9 cellular contexts compared by ENCODE assay signal in the genomic region with DNA sequence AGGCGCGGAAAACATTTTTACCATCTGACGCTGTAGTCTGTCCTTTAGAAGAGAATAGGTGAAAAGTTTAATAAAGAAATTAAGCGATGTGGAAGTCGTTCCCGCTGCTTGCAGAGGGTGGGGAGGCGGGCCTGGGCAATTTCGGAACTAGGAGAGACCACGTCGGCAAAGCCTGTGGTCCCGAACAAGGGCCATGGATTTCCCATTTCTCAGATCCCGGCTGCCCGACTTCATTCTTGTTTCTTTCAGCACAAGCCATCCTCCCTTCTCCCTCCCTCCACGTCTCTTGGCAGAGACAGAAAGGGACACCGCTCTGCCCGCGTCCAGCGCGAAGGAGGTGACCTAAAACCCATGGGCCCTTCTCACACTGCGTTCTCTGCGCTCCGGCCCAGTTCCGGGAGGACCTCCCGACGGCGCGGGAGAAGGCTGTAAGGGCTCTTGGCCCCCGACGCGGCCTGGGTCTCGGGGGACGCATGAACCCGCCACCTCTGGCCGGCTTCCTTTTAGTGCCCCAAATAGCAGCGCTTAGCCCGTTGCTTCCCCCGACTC. TPM values are rescaled to one million over a fixed set of nuclear protein-coding genes. Genes with fewer than 3 reads are reported as not detected.
DNase-seq lines count a peak whose midpoint lies in the region; ATAC-seq and TF ChIP-seq lines count a peak whose summit lies in the region.
"Had no signal": no experiment of that assay in that cellular context is flagged by ENCODE, and none has a peak within 500 bp of the region (broad histone marks: within the 10 kb centered on the region; RNA-seq: fewer than 3 reads in every experiment).

No MANE protein-coding gene starts in this region.

- H3K4me3 ChIP-seq in AG04449 (ENCODE audit: low read depth, low read length): peak overlapping the region; percentile 57
- H3K4me3 ChIP-seq in NT2/D1 (ENCODE audit: insufficient read length, low read depth): peak overlapping the region; percentile 67
- peak overlapping the region; percentile 74 for H3K4me3 ChIP-seq in effector memory CD4-positive, alpha-beta T cell (ENCODE audit: insufficient read depth, low read depth, low read length, poor library complexity, severe bottlenecking)
- H3K4me3 ChIP-seq in body of pancreas: no peak overlapping the region

- H3K9me3 ChIP-seq in NT2/D1 (ENCODE audit: insufficient read depth, low read length) (no peaks in the 10 kb centered on the region), body of pancreas (no peaks in the 10 kb centered on the region)
- no peaks in the 10 kb centered on the region for H3K9me3 ChIP-seq in effector memory CD4-positive, alpha-beta T cell (ENCODE audit: control insufficient read depth, low read length)

- peaks cover 20 to 50% (median 37%) of the 10 kb centered on the region in 4 donors for H3K4me1 Mint-ChIP-seq in naive thymus-derived CD8-positive, alpha-beta T cell

- TF ChIP-seq CTCF in AG04449 (IDR thresholded peaks at IDR 0.05; ENCODE audit: insufficient read depth, low read length, missing control alignments) (no peak), body of pancreas (IDR thresholded peaks at IDR 0.05) (no peak)

- no peaks in the 10 kb centered on the region for H3K4me1 ChIP-seq in NT2/D1 (ENCODE audit: insufficient read depth, insufficient read length)
- H3K4me1 ChIP-seq in effector memory CD4-positive, alpha-beta T cell (ENCODE audit: control insufficient read depth, insufficient read depth, low read length, poor library complexity, severe bottlenecking): peaks cover 49% of the 10 kb centered on the region
- H3K4me1 ChIP-seq in body of pancreas: peaks cover 43% of the 10 kb centered on the region

- H3K27ac Mint-ChIP-seq in naive thymus-derived CD8-positive, alpha-beta T cell: peak overlapping the region; percentile 0 to 85 (median 52)

- H3K9ac ChIP-seq in NT2/D1 (ENCODE audit: insufficient read length, low read depth): peak overlapping the region; percentile 95

- no peaks in the 10 kb centered on the region for H3K36me3 Mint-ChIP-seq in naive thymus-derived CD8-positive, alpha-beta T cell

- H3K9me3 Mint-ChIP-seq in naive thymus-derived CD8-positive, alpha-beta T cell: no peaks in the 10 kb centered on the region

- CTCF ChIA-PET in AG04449 (lab: Yijun Ruan, JAX): interaction anchor here (2.4 to 2.5 kb wide), 3 partner anchors 306 to 583 kb away, joined by 9 to 36 read pairs (median 18); no protein-coding TSS in a partner anchor

- ATAC-seq in naive thymus-derived CD8-positive, alpha-beta T cell: no peak
- ATAC-seq in body of pancreas (no peak), HG02798 (IDR thresholded peaks at IDR 0.05; ENCODE audit: poor library complexity, unreplicated experiment) (no peak), HG02623 (IDR thresholded peaks at IDR 0.05; ENCODE audit: unreplicated experiment) (no peak)
- ATAC-seq: PC-3 had no signal

- H3K27ac ChIP-seq in effector memory CD4-positive, alpha-beta T cell (ENCODE audit: insufficient read depth, low read length, poor library complexity, severe bottlenecking): no peak overlapping the region
- no peak overlapping the region for H3K27ac ChIP-seq in body of pancreas

- intact Hi-C loops in body of pancreas (cut with DNase I): no loop called here

- H3K36me3 ChIP-seq in NT2/D1 (ENCODE audit: insufficient read depth, insufficient read length, low read length) (no peaks in the 10 kb centered on the region), body of pancreas (replicated peaks in 1 of 2; ENCODE audit: insufficient read depth in 1 of 2, low read depth in 2 of 2) (no peaks in the 10 kb centered on the region)
- H3K36me3 ChIP-seq in effector memory CD4-positive, alpha-beta T cell (ENCODE audit: control insufficient read depth, insufficient read depth, low read length): no peaks in the 10 kb centered on the region

- POLR2A ChIA-PET in AG04449 (lab: Yijun Ruan, JAX): no interaction called here
- POLR2A ChIA-PET in naive thymus-derived CD8-positive, alpha-beta T cell (lab: Charles Lee): interaction anchor here (0.7 kb wide), 1 partner anchor 156 kb away, joined by 4 read pairs; no protein-coding TSS in a partner anchor

- no peak for TF ChIP-seq POLR2A in body of pancreas (IDR thresholded peaks at IDR 0.05)

- peak overlapping the region; percentile 87 to 97 (median 91) for H3K4me3 Mint-ChIP-seq in naive thymus-derived CD8-positive, alpha-beta T cell

- WGBS in body of pancreas, 2 donors: 37 to 68% methylated on average over 30 to 36 of the region's 37 CpGs

- DNase-seq in AG04449 (ENCODE audit: low read depth, low spot score) (no peak), NT2/D1 (ENCODE audit: low read depth, low spot score) (no peak), SHP77 (lab: John Stamatoyannopoulos, UW) (no peak), body of pancreas (no peak)
- DNase-seq in effector memory CD4-positive, alpha-beta T cell: no peak
- DNase-seq in naive thymus-derived CD8-positive, alpha-beta T cell: peak in 2 of 10 donors; percentile 19 to 28
- DNase-seq: PC-3 had no signal

- peaks cover 74% of the 10 kb centered on the region for H3K27me3 ChIP-seq in NT2/D1 (ENCODE audit: insufficient read depth, insufficient read length)
- H3K27me3 ChIP-seq in effector memory CD4-positive, alpha-beta T cell (replicated peaks; ENCODE audit: control insufficient read depth, insufficient read depth, low read length, poor library complexity, severe bottlenecking): peaks cover 30% of the 10 kb centered on the region
- peaks cover 0 to 6% of the 10 kb centered on the region in 2 donors for H3K27me3 ChIP-seq in body of pancreas

- H3K27me3 Mint-ChIP-seq in naive thymus-derived CD8-positive, alpha-beta T cell: peaks cover 5 to 35% (median 28%) of the 10 kb centered on the region in 5 donors

RNA-seq across cellular contexts. Expression of a gene that starts 2.2 kb away (rescaled TPM):
- total RNA-seq in naive thymus-derived CD8-positive, alpha-beta T cell: 10 to 100 TPM; 36.0 to 39.8 TPM
- 10 to 100 TPM in 2 of 3 donors, 1 to 10 TPM in 1; 8.7 to 16.2 (median 10.4) TPM for polyA plus RNA-seq in naive thymus-derived CD8-positive, alpha-beta T cell
- 10 to 100 TPM; 10.9 to 18.7 TPM for total RNA-seq in body of pancreas

Comparison
In these comparisons a context has a peak if more than half of its experiments do, and no peak if none do; other contexts are left out.
1. H3K4me3 ChIP-seq: peak in AG04449 (single experiment), NT2/D1 (single experiment) and effector memory CD4-positive, alpha-beta T cell (single experiment); none in body of pancreas (0 of 2).